Comparison of ENCODE assay signal across 2 cellular contexts in genomic region chr4:142809559-142809958, GRCh38.
TF ChIP-seq lines count a peak whose summit lies in the region.

No MANE protein-coding gene starts in this region.

TF ChIP-seq in HepG2, 621 proteins besides CTCF, POLR2A, EP300 and RAD21:
- TF ChIP-seq SAP130 (CRISPR knock-in tag; IDR thresholded peaks at IDR 0.05; ENCODE audit: low read depth) = no peak
- TF ChIP-seq GATAD2A (CRISPR knock-in tag; IDR thresholded peaks at IDR 0.05) = no peak
- TF ChIP-seq U2AF1 (optimal IDR thresholded peaks at IDR 0.05; ENCODE audit: low read depth, low read length) = no peak
- TF ChIP-seq MAFF (IDR thresholded peaks at IDR 0.05; ENCODE audit: low read depth, low read length) = peak; percentile 73
- TF ChIP-seq MAFK (conservative IDR thresholded peaks at IDR 0.05 in 1 of 2, IDR thresholded peaks at IDR 0.05 in 1 of 2; ENCODE audit: low read length in 2 of 2) = peak; percentile 69 to 84

TF ChIP-seq in H1, 55 proteins besides CTCF, POLR2A, EP300 and RAD21:
- TF ChIP-seq SP4 (IDR thresholded peaks at IDR 0.05; ENCODE audit: low read length) (no peak), MAFK (IDR thresholded peaks at IDR 0.05; ENCODE audit: low read depth, low read length) (0 out of 2 replicates have a peak, but pooled peaks have one; percentile 7)
TF ChIP-seq in H1: peak in this region for 1.
